ENCODE assay signal across 1 cellular context in the genomic region with DNA sequence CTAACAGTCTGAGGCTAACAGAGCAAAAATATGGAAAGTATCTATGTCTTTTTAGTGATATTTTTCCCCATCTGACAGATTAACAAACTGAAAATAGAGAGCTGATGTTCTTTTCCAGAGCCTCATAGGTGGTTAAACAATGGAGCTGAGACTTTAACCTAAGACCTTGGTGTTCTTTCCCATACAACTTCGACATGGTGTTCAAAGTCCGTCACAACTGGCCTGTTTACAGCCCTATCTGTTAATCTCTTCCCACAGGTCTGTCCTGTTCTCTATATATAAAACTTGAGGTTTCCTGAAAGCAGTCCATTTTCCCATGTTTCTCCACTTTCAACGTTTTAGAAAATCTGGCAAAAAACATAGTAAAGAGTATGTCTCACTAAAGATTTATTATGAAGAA.
TF ChIP-seq lines count a peak whose summit lies in the region.

No MANE protein-coding gene starts in this region.

TF ChIP-seq in HepG2, 621 proteins besides CTCF, POLR2A, EP300 and RAD21 (continued from another document and continues in another):
- TF ChIP-seq, protein P1, sequence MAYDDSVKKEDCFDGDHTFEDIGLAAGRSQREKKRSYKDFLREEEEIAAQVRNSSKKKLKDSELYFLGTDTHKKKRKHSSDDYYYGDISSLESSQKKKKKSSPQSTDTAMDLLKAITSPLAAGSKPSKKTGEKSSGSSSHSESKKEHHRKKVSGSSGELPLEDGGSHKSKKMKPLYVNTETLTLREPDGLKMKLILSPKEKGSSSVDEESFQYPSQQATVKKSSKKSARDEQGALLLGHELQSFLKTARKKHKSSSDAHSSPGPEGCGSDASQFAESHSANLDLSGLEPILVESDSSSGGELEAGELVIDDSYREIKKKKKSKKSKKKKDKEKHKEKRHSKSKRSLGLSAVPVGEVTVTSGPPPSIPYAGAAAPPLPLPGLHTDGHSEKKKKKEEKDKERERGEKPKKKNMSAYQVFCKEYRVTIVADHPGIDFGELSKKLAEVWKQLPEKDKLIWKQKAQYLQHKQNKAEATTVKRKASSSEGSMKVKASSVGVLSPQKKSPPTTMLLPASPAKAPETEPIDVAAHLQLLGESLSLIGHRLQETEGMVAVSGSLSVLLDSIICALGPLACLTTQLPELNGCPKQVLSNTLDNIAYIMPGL (CRISPR knock-in tag; IDR thresholded peaks at IDR 0.05; ENCODE audit: borderline replicate concordance in 1 of 2, low read depth in 1 of 2), result no peak
- TF ChIP-seq ZBTB8A (CRISPR knock-in tag; IDR thresholded peaks at IDR 0.05; ENCODE audit: borderline replicate concordance, low read depth), result no peak
- peak; percentile 74 for TF ChIP-seq HNF4A (CRISPR knock-in tag; IDR thresholded peaks at IDR 0.05)
- TF ChIP-seq ZNF224 (CRISPR knock-in tag; IDR thresholded peaks at IDR 0.05), result no peak
- no peak for TF ChIP-seq SIX1 (CRISPR knock-in tag; IDR thresholded peaks at IDR 0.05; ENCODE audit: borderline replicate concordance)
- TF ChIP-seq, protein P2, sequence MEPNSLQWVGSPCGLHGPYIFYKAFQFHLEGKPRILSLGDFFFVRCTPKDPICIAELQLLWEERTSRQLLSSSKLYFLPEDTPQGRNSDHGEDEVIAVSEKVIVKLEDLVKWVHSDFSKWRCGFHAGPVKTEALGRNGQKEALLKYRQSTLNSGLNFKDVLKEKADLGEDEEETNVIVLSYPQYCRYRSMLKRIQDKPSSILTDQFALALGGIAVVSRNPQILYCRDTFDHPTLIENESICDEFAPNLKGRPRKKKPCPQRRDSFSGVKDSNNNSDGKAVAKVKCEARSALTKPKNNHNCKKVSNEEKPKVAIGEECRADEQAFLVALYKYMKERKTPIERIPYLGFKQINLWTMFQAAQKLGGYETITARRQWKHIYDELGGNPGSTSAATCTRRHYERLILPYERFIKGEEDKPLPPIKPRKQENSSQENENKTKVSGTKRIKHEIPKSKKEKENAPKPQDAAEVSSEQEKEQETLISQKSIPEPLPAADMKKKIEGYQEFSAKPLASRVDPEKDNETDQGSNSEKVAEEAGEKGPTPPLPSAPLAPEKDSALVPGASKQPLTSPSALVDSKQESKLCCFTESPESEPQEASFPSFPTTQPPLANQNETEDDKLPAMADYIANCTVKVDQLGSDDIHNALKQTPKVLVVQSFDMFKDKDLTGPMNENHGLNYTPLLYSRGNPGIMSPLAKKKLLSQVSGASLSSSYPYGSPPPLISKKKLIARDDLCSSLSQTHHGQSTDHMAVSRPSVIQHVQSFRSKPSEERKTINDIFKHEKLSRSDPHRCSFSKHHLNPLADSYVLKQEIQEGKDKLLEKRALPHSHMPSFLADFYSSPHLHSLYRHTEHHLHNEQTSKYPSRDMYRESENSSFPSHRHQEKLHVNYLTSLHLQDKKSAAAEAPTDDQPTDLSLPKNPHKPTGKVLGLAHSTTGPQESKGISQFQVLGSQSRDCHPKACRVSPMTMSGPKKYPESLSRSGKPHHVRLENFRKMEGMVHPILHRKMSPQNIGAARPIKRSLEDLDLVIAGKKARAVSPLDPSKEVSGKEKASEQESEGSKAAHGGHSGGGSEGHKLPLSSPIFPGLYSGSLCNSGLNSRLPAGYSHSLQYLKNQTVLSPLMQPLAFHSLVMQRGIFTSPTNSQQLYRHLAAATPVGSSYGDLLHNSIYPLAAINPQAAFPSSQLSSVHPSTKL (CRISPR knock-in tag; IDR thresholded peaks at IDR 0.05), result peak; percentile 41; the same call in 1 of the 2 replicates
- TF ChIP-seq SALL2 (CRISPR knock-in tag; IDR thresholded peaks at IDR 0.05), result no peak
- TF ChIP-seq TAF15 (IDR thresholded peaks at IDR 0.05; ENCODE audit: low read depth, low read length, poor library complexity, severe bottlenecking), result no peak
- TF ChIP-seq CHCHD3 (CRISPR knock-in tag; IDR thresholded peaks at IDR 0.05), result no peak
- TF ChIP-seq, protein P3, sequence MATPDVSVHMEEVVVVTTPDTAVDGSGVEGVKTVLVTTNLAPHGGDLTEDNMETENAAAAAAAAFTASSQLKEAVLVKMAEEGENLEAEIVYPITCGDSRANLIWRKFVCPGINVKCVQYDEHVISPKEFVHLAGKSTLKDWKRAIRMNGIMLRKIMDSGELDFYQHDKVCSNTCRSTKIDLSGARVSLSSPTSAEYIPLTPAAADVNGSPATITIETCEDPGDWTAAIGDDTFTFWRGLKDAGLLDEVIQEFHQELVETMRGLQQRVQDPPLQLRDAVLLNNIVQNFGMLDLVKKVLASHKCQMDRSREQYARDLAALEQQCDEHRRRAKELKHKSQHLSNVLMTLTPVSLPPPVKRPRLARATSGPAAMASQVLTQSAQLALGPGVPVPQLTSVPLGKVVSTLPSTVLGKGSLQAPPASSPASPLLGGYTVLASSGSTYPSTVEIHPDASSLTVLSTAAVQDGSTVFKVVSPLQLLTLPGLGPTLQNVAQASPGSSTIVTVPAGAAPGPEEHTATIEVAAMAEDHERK (CRISPR knock-in tag; IDR thresholded peaks at IDR 0.05; ENCODE audit: low read depth), result no peak
- TF ChIP-seq ZNF775 (CRISPR knock-in tag; IDR thresholded peaks at IDR 0.05; ENCODE audit: borderline replicate concordance), result no peak
- TF ChIP-seq, protein P4, sequence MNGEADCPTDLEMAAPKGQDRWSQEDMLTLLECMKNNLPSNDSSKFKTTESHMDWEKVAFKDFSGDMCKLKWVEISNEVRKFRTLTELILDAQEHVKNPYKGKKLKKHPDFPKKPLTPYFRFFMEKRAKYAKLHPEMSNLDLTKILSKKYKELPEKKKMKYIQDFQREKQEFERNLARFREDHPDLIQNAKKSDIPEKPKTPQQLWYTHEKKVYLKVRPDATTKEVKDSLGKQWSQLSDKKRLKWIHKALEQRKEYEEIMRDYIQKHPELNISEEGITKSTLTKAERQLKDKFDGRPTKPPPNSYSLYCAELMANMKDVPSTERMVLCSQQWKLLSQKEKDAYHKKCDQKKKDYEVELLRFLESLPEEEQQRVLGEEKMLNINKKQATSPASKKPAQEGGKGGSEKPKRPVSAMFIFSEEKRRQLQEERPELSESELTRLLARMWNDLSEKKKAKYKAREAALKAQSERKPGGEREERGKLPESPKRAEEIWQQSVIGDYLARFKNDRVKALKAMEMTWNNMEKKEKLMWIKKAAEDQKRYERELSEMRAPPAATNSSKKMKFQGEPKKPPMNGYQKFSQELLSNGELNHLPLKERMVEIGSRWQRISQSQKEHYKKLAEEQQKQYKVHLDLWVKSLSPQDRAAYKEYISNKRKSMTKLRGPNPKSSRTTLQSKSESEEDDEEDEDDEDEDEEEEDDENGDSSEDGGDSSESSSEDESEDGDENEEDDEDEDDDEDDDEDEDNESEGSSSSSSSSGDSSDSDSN (CRISPR knock-in tag; IDR thresholded peaks at IDR 0.05), result no peak
- no peak for TF ChIP-seq YY1 (IDR thresholded peaks at IDR 0.05; ENCODE audit: insufficient read depth, insufficient replicate concordance, low read depth, low read length)
- TF ChIP-seq PTBP1 (IDR thresholded peaks at IDR 0.05; ENCODE audit: low read depth, low read length, poor library complexity, severe bottlenecking), result no peak
- TF ChIP-seq SOX13 (IDR thresholded peaks at IDR 0.05), result no peak
- TF ChIP-seq SOX13 (CRISPR knock-in tag; conservative IDR thresholded peaks at IDR 0.05 in 1 of 2, IDR thresholded peaks at IDR 0.05 in 1 of 2), result peak in 1 of 2 experiments; percentile 55; a peak in 1 of 4 replicates
- TF ChIP-seq MBD4 (IDR thresholded peaks at IDR 0.05; ENCODE audit: borderline replicate concordance, low read length), result no peak
- TF ChIP-seq, protein P5, sequence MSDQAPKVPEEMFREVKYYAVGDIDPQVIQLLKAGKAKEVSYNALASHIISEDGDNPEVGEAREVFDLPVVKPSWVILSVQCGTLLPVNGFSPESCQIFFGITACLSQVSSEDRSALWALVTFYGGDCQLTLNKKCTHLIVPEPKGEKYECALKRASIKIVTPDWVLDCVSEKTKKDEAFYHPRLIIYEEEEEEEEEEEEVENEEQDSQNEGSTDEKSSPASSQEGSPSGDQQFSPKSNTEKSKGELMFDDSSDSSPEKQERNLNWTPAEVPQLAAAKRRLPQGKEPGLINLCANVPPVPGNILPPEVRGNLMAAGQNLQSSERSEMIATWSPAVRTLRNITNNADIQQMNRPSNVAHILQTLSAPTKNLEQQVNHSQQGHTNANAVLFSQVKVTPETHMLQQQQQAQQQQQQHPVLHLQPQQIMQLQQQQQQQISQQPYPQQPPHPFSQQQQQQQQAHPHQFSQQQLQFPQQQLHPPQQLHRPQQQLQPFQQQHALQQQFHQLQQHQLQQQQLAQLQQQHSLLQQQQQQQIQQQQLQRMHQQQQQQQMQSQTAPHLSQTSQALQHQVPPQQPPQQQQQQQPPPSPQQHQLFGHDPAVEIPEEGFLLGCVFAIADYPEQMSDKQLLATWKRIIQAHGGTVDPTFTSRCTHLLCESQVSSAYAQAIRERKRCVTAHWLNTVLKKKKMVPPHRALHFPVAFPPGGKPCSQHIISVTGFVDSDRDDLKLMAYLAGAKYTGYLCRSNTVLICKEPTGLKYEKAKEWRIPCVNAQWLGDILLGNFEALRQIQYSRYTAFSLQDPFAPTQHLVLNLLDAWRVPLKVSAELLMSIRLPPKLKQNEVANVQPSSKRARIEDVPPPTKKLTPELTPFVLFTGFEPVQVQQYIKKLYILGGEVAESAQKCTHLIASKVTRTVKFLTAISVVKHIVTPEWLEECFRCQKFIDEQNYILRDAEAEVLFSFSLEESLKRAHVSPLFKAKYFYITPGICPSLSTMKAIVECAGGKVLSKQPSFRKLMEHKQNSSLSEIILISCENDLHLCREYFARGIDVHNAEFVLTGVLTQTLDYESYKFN (CRISPR knock-in tag; conservative IDR thresholded peaks at IDR 0.05), result peak; percentile 68
- no peak for TF ChIP-seq HMG20B (CRISPR knock-in tag; conservative IDR thresholded peaks at IDR 0.05)
- TF ChIP-seq, protein P6, sequence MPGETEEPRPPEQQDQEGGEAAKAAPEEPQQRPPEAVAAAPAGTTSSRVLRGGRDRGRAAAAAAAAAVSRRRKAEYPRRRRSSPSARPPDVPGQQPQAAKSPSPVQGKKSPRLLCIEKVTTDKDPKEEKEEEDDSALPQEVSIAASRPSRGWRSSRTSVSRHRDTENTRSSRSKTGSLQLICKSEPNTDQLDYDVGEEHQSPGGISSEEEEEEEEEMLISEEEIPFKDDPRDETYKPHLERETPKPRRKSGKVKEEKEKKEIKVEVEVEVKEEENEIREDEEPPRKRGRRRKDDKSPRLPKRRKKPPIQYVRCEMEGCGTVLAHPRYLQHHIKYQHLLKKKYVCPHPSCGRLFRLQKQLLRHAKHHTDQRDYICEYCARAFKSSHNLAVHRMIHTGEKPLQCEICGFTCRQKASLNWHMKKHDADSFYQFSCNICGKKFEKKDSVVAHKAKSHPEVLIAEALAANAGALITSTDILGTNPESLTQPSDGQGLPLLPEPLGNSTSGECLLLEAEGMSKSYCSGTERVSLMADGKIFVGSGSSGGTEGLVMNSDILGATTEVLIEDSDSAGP (CRISPR knock-in tag; IDR thresholded peaks at IDR 0.05; ENCODE audit: borderline replicate concordance), result no peak
- no peak for TF ChIP-seq SRF (IDR thresholded peaks at IDR 0.05; ENCODE audit: low read depth, low read length)
- TF ChIP-seq ZNF768 (CRISPR knock-in tag; IDR thresholded peaks at IDR 0.05), result no peak
- no peak for TF ChIP-seq ZNF451 (CRISPR knock-in tag; IDR thresholded peaks at IDR 0.05)
- TF ChIP-seq, protein P7, sequence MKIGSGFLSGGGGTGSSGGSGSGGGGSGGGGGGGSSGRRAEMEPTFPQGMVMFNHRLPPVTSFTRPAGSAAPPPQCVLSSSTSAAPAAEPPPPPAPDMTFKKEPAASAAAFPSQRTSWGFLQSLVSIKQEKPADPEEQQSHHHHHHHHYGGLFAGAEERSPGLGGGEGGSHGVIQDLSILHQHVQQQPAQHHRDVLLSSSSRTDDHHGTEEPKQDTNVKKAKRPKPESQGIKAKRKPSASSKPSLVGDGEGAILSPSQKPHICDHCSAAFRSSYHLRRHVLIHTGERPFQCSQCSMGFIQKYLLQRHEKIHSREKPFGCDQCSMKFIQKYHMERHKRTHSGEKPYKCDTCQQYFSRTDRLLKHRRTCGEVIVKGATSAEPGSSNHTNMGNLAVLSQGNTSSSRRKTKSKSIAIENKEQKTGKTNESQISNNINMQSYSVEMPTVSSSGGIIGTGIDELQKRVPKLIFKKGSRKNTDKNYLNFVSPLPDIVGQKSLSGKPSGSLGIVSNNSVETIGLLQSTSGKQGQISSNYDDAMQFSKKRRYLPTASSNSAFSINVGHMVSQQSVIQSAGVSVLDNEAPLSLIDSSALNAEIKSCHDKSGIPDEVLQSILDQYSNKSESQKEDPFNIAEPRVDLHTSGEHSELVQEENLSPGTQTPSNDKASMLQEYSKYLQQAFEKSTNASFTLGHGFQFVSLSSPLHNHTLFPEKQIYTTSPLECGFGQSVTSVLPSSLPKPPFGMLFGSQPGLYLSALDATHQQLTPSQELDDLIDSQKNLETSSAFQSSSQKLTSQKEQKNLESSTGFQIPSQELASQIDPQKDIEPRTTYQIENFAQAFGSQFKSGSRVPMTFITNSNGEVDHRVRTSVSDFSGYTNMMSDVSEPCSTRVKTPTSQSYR (CRISPR knock-in tag; IDR thresholded peaks at IDR 0.05; ENCODE audit: borderline replicate concordance), result no peak
- no peak for TF ChIP-seq PAF1 (CRISPR knock-in tag; IDR thresholded peaks at IDR 0.05)
- TF ChIP-seq, protein P8, sequence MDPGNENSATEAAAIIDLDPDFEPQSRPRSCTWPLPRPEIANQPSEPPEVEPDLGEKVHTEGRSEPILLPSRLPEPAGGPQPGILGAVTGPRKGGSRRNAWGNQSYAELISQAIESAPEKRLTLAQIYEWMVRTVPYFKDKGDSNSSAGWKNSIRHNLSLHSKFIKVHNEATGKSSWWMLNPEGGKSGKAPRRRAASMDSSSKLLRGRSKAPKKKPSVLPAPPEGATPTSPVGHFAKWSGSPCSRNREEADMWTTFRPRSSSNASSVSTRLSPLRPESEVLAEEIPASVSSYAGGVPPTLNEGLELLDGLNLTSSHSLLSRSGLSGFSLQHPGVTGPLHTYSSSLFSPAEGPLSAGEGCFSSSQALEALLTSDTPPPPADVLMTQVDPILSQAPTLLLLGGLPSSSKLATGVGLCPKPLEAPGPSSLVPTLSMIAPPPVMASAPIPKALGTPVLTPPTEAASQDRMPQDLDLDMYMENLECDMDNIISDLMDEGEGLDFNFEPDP (CRISPR knock-in tag; conservative IDR thresholded peaks at IDR 0.05), result no peak
- no peak for TF ChIP-seq ZNF543 (CRISPR knock-in tag; IDR thresholded peaks at IDR 0.05)
- TF ChIP-seq, protein P9, sequence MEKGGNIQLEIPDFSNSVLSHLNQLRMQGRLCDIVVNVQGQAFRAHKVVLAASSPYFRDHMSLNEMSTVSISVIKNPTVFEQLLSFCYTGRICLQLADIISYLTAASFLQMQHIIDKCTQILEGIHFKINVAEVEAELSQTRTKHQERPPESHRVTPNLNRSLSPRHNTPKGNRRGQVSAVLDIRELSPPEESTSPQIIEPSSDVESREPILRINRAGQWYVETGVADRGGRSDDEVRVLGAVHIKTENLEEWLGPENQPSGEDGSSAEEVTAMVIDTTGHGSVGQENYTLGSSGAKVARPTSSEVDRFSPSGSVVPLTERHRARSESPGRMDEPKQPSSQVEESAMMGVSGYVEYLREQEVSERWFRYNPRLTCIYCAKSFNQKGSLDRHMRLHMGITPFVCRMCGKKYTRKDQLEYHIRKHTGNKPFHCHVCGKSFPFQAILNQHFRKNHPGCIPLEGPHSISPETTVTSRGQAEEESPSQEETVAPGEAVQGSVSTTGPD (CRISPR knock-in tag; IDR thresholded peaks at IDR 0.05), result no peak
- TF ChIP-seq BORCS8-MEF2B (CRISPR knock-in tag; IDR thresholded peaks at IDR 0.05), result no peak
- TF ChIP-seq PRPF4 (IDR thresholded peaks at IDR 0.05; ENCODE audit: low read depth, low read length, poor library complexity, severe bottlenecking), result no peak
- TF ChIP-seq, protein P10, sequence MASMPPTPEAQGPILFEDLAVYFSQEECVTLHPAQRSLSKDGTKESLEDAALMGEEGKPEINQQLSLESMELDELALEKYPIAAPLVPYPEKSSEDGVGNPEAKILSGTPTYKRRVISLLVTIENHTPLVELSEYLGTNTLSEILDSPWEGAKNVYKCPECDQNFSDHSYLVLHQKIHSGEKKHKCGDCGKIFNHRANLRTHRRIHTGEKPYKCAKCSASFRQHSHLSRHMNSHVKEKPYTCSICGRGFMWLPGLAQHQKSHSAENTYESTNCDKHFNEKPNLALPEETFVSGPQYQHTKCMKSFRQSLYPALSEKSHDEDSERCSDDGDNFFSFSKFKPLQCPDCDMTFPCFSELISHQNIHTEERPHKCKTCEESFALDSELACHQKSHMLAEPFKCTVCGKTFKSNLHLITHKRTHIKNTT (CRISPR knock-in tag; IDR thresholded peaks at IDR 0.05), result no peak
- TF ChIP-seq FOXO1 (CRISPR knock-in tag; IDR thresholded peaks at IDR 0.05), result peak; percentile 56; the same call in 1 of the 2 replicates
